ENCODE assay signal across 8 cellular contexts in genomic region chr21:45228171-45228641, GRCh38. TPM values are rescaled to one million over a fixed set of nuclear protein-coding genes. Genes with fewer than 3 reads are reported as not detected.
DNase-seq lines count a peak whose midpoint lies in the region; ATAC-seq and TF ChIP-seq lines count a peak whose summit lies in the region.

No MANE protein-coding gene starts in this region.

- peaks cover 42% of the 10 kb centered on the region for H3K4me1 Mint-ChIP-seq in activated naive CD8-positive, alpha-beta T cell treated with anti-CD3 and anti-CD28 coated beads, Interleukin-2, amount 50 U/mL, for 24 hours

- H3K4me3 ChIP-seq in BJ (ENCODE audit: low read depth, low read length), result no peak overlapping the region

- ATAC-seq in SK-N-SH treated with all-trans-retinoic acid at 6 μM for 48 hours, result peak; percentile 92
- ATAC-seq in activated naive CD8-positive, alpha-beta T cell treated with anti-CD3 and anti-CD28 coated beads, Interleukin-2, amount 50 U/mL, for 24 hours, result peak; percentile 96

- POLR2A ChIA-PET in BJ (lab: Charles Lee), result interaction anchor here (0.8 kb wide), 1 partner anchor 60 kb away, joined by 3 read pairs; no protein-coding TSS in a partner anchor

- no peak for TF ChIP-seq CTCF in BJ (IDR thresholded peaks at IDR 0.05; ENCODE audit: insufficient read depth, low read depth, low read length)

- peak overlapping the region; percentile 50 for H3K27ac Mint-ChIP-seq in activated naive CD8-positive, alpha-beta T cell treated with anti-CD3 and anti-CD28 coated beads, Interleukin-2, amount 50 U/mL, for 24 hours

- no peaks in the 10 kb centered on the region for H3K9me3 Mint-ChIP-seq in activated naive CD8-positive, alpha-beta T cell treated with anti-CD3 and anti-CD28 coated beads, Interleukin-2, amount 50 U/mL, for 24 hours

- H3K36me3 ChIP-seq in BJ (ENCODE audit: control insufficient read depth, insufficient read depth, low read length), result no peaks in the 10 kb centered on the region

- DNase-seq in BJ (ENCODE audit: low read depth) (peak; percentile 96), myocyte (ENCODE audit: low read depth) (peak; percentile 95), superior temporal gyrus (ENCODE audit: extremely low spot score) (peak; percentile 77), GM19240 (ENCODE audit: insufficient read length, low spot score) (no peak), medulla oblongata (ENCODE audit: extremely low spot score) (no peak), SKM-1 treated with dmso at 0.1 percent for 144 hours (lab: John Stamatoyannopoulos, UW; ENCODE audit: unreplicated experiment) (no peak)
- DNase-seq in activated naive CD8-positive, alpha-beta T cell treated with anti-CD3 and anti-CD28 coated beads, Interleukin-2, amount 50 U/mL, for 24 hours, result peak; percentile 73

- H3K36me3 Mint-ChIP-seq in activated naive CD8-positive, alpha-beta T cell treated with anti-CD3 and anti-CD28 coated beads, Interleukin-2, amount 50 U/mL, for 24 hours (ENCODE audit: low read depth), result no peaks in the 10 kb centered on the region

- H3K27me3 ChIP-seq in BJ (ENCODE audit: control insufficient read depth, insufficient read depth, low read length), result peaks cover 10% of the 10 kb centered on the region

- H3K27me3 Mint-ChIP-seq in activated naive CD8-positive, alpha-beta T cell treated with anti-CD3 and anti-CD28 coated beads, Interleukin-2, amount 50 U/mL, for 24 hours, result peaks cover 11% of the 10 kb centered on the region

- CTCF ChIA-PET in BJ (lab: Yijun Ruan, JAX), result interaction anchor here (0.9 to 2.5 kb wide), 5 partner anchors 11 to 90 kb away, joined by 3 to 15 read pairs (median 5); no protein-coding TSS in a partner anchor

- no peak overlapping the region for H3K4me3 Mint-ChIP-seq in activated naive CD8-positive, alpha-beta T cell treated with anti-CD3 and anti-CD28 coated beads, Interleukin-2, amount 50 U/mL, for 24 hours

TF ChIP-seq in SK-N-SH treated with all-trans-retinoic acid at 6 μM for 48 hours, 23 proteins besides CTCF, POLR2A, EP300 and RAD21:
- TF ChIP-seq TCF4 (CRISPR knock-in tag; IDR thresholded peaks at IDR 0.05; ENCODE audit: borderline replicate concordance) (no peak), TOX (CRISPR knock-in tag; IDR thresholded peaks at IDR 0.05; ENCODE audit: borderline replicate concordance) (0 out of 2 replicates have a peak, but pooled peaks have one; percentile 22)

RNA-seq across cellular contexts. Expression of gene POFUT2, which starts 59.5 kb away (rescaled TPM):
- polyA plus RNA-seq in BJ (2011; rRNA removed), result 27.0 and 38.5 TPM in 2 replicates
- 16.1 and 17.6 TPM in 2 replicates for polyA minus RNA-seq in BJ (2011; rRNA and poly(A)+ RNA removed)
- total RNA-seq in myocyte, result 43.8 and 46.9 TPM in 2 replicates
- polyA plus RNA-seq in myocyte (2012), result 74.5 TPM

Comparison
In these comparisons a context has a peak if more than half of its experiments do, and no peak if none do; other contexts are left out.
1. DNase-seq: peak in BJ (single experiment), activated naive CD8-positive, alpha-beta T cell treated with anti-CD3 and anti-CD28 coated beads, Interleukin-2, amount 50 U/mL, for 24 hours (single experiment), myocyte (single experiment) and superior temporal gyrus (single experiment); none in GM19240 (single experiment), medulla oblongata (single experiment) and SKM-1 treated with dmso at 0.1 percent for 144 hours (single experiment).